ENCODE assay signal across 12 cellular contexts in the genomic region with DNA sequence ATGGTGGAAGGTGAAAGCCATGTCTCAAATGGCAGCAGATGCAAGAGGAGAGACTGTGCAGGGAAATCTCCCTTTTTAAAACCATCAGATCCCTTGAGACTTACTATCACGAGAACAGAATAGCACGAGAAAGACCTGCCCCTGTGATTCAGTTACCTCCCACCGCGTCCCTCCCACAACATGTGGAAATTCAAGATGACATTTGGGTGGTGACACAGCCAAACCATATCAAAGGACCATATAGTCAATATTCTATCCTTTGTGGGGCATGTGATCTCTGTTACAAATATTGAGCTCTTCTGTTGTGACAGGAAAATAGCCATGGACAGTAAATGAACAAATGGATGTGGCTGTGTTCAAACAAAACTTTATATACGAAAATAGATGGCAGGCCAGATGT.
"Had no signal": no experiment of that assay in that cellular context is flagged by ENCODE, and none has a peak within 500 bp of the region (broad histone marks: within the 10 kb centered on the region; RNA-seq: fewer than 3 reads in every experiment).

No MANE protein-coding gene starts in this region.

- H3K27me3 ChIP-seq: adrenal gland, cardiac muscle cell, upper lobe of right lung had no signal

- H3K9me3 ChIP-seq: adrenal gland, thoracic aorta, upper lobe of right lung had no signal

- H3K4me3 ChIP-seq: adrenal gland, cardiac muscle cell, thoracic aorta, upper lobe of right lung had no signal

- H3K27me3 Mint-ChIP-seq: activated CD8-positive, alpha-beta memory T cell treated with anti-CD3 and anti-CD28 coated beads, Interleukin-2, amount 10 ng/mL, durations not matched to agents 7 days and 5 days; natural killer cell treated with Interleukin-12 subunit alpha and Interleukin-12 subunit beta and Interleukin-15 and Interleukin-18, amount 100 ng/mL, for 72 hours had no signal

- DNase-seq: activated CD8-positive, alpha-beta memory T cell treated with anti-CD3 and anti-CD28 coated beads, Interleukin-2, amount 10 ng/mL, durations not matched to agents 7 days and 5 days; activated gamma-delta T cell treated with Interleukin-2 at 50 U/mL for 16 hours; adrenal gland; head of caudate nucleus; mesendoderm; occipital lobe; stimulated activated CD4-positive, alpha-beta T cell treated with anti-CD3 and anti-CD28 coated beads, Interleukin-4, amount 100 ng/mL, for 4 hours; stimulated activated CD8-positive, alpha-beta memory T cell treated with anti-CD3 and anti-CD28 coated beads, Interleukin-4, amount 100 ng/mL, for 48 hours; upper lobe of right lung had no signal

- H3K27ac ChIP-seq: adrenal gland, cardiac muscle cell, thoracic aorta, upper lobe of right lung had no signal

- H3K9me3 Mint-ChIP-seq: natural killer cell treated with Interleukin-12 subunit alpha and Interleukin-12 subunit beta and Interleukin-15 and Interleukin-18, amount 100 ng/mL, for 72 hours had no signal

- H3K4me3 Mint-ChIP-seq: activated CD8-positive, alpha-beta memory T cell treated with anti-CD3 and anti-CD28 coated beads, Interleukin-2, amount 10 ng/mL, durations not matched to agents 7 days and 5 days; natural killer cell treated with Interleukin-12 subunit alpha and Interleukin-12 subunit beta and Interleukin-15 and Interleukin-18, amount 100 ng/mL, for 72 hours had no signal

- H3K4me1 ChIP-seq: upper lobe of right lung had no signal

- H3K27ac Mint-ChIP-seq: activated CD8-positive, alpha-beta memory T cell treated with anti-CD3 and anti-CD28 coated beads, Interleukin-2, amount 10 ng/mL, durations not matched to agents 7 days and 5 days; natural killer cell treated with Interleukin-12 subunit alpha and Interleukin-12 subunit beta and Interleukin-15 and Interleukin-18, amount 100 ng/mL, for 72 hours had no signal

- ATAC-seq: activated CD8-positive, alpha-beta memory T cell treated with anti-CD3 and anti-CD28 coated beads, Interleukin-2, amount 10 ng/mL, durations not matched to agents 7 days and 5 days; natural killer cell treated with Interleukin-12 subunit alpha and Interleukin-12 subunit beta and Interleukin-15 and Interleukin-18, amount 100 ng/mL, for 72 hours; upper lobe of right lung had no signal
